22 cellular contexts compared by ENCODE assay signal in genomic region chr1:195472298-195472697, GRCh38.
DNase-seq lines count a peak whose midpoint lies in the region; ATAC-seq and TF ChIP-seq lines count a peak whose summit lies in the region.
"Had no signal": no experiment of that assay in that cellular context is flagged by ENCODE, and none has a peak within 500 bp of the region (broad histone marks: within the 10 kb centered on the region; RNA-seq: fewer than 3 reads in every experiment).

No MANE protein-coding gene starts in this region.

- H3K36me3 ChIP-seq in A673 (ENCODE audit: insufficient read depth, low read length, poor library complexity, severe bottlenecking): no peaks in the 10 kb centered on the region
- no peaks in the 10 kb centered on the region for H3K36me3 ChIP-seq in neuronal stem cell (replicated peaks in 1 of 2; ENCODE audit: control insufficient read depth in 2 of 2, insufficient read depth in 2 of 2, low read length in 2 of 2)
- H3K36me3 ChIP-seq: BLaER1 treated with 17β-estradiol and CSF1 and Interleukin-3, amounts not matched to agents 10 nM and 100 nM; SJSA1 had no signal

- H3K4me1 ChIP-seq in A673 (ENCODE audit: insufficient read depth, low read length, poor library complexity, severe bottlenecking) (no peaks in the 10 kb centered on the region), neuronal stem cell (ENCODE audit: control insufficient read depth in 2 of 2, insufficient read depth in 1 of 2, low read depth in 1 of 2, low read length in 2 of 2) (no peaks in the 10 kb centered on the region)
- H3K4me1 ChIP-seq: BLaER1 treated with 17β-estradiol and CSF1 and Interleukin-3, amounts not matched to agents 10 nM and 100 nM; Caco-2; SJSA1 had no signal

- no peaks in the 10 kb centered on the region for H3K4me1 Mint-ChIP-seq in Calu3 (ENCODE audit: low read depth, unreplicated experiment)
- H3K4me1 Mint-ChIP-seq in stimulated activated memory B cell treated with anti-CD40 and anti-IgM and Interleukin-4, amounts not matched to agents 10 μg/mL and 1 μg/mL and 100 μg/mL, for 72 hours: no peaks in the 10 kb centered on the region
- H3K4me1 Mint-ChIP-seq: CD4-positive, alpha-beta memory T cell had no signal

- no peak overlapping the region for H2BK15ac ChIP-seq in neuronal stem cell (ENCODE audit: low read length)

- no peak overlapping the region for H3K14ac ChIP-seq in neuronal stem cell (ENCODE audit: low read length)

- H2AFZ ChIP-seq in neuronal stem cell (ENCODE audit: low read length): peak overlapping the region; percentile 27

- no peak for ATAC-seq in HG03135 (IDR thresholded peaks at IDR 0.05; ENCODE audit: unreplicated experiment)
- ATAC-seq in stimulated activated memory B cell treated with anti-CD40 and anti-IgM and Interleukin-4, amounts not matched to agents 10 μg/mL and 1 μg/mL and 100 μg/mL, for 72 hours: no peak
- ATAC-seq: Right ventricle myocardium inferior had no signal

- POLR2A ChIA-PET in A673 (lab: Charles Lee; ENCODE audit: low non-redundant PET): interaction anchor here (0.6 kb wide), 1 partner anchor 144 kb away, joined by 3 read pairs; no protein-coding TSS in a partner anchor

- H4K8ac ChIP-seq in neuronal stem cell (ENCODE audit: low read depth, low read length): no peak overlapping the region

- intact Hi-C loops in A673 (cut with micrococcal nuclease; ENCODE audit: unreplicated experiment): no loop called here
- intact Hi-C loops in Calu3 (cut with micrococcal nuclease; ENCODE audit: unreplicated experiment): no loop called here

- CTCF ChIA-PET in A673 (lab: Charles Lee): no interaction called here
- CTCF ChIA-PET in Calu3 (lab: Charles Lee): no interaction called here

- no CpG with 5 or more reads among the region's 4 CpGs for WGBS in neuronal stem cell (ENCODE audit: extremely low coverage in 2 of 2, insufficient read length in 2 of 2, insufficient replicate concordance in 1 of 2), 2 donors

- peaks cover 6% of the 10 kb centered on the region for H3K9me3 Mint-ChIP-seq in Calu3 (ENCODE audit: low read depth, unreplicated experiment)
- peaks cover 6% of the 10 kb centered on the region for H3K9me3 Mint-ChIP-seq in stimulated activated memory B cell treated with anti-CD40 and anti-IgM and Interleukin-4, amounts not matched to agents 10 μg/mL and 1 μg/mL and 100 μg/mL, for 72 hours
- H3K9me3 Mint-ChIP-seq: CD4-positive, alpha-beta memory T cell had no signal

- H3K27me3 Mint-ChIP-seq in Calu3 (ENCODE audit: unreplicated experiment): no peaks in the 10 kb centered on the region
- H3K27me3 Mint-ChIP-seq in stimulated activated memory B cell treated with anti-CD40 and anti-IgM and Interleukin-4, amounts not matched to agents 10 μg/mL and 1 μg/mL and 100 μg/mL, for 72 hours: no peaks in the 10 kb centered on the region
- H3K27me3 Mint-ChIP-seq: CD4-positive, alpha-beta memory T cell had no signal

- H3K18ac ChIP-seq in neuronal stem cell (ENCODE audit: low read length): no peak overlapping the region

- BruUV-seq in A673 (replicated peaks; lab: Mats Ljungman, UMichigan): no TSS peak
- BruUV-seq in Calu3 (replicated peaks; lab: Mats Ljungman, UMichigan): no TSS peak

- no peaks in the 10 kb centered on the region for H3K27me3 ChIP-seq in A673 (replicated peaks; ENCODE audit: insufficient read depth, low read depth, low read length, poor library complexity)
- no peaks in the 10 kb centered on the region for H3K27me3 ChIP-seq in neuronal stem cell (ENCODE audit: control insufficient read depth in 3 of 3, insufficient read depth in 3 of 3, low read depth in 1 of 3, low read length in 3 of 3)
- H3K27me3 ChIP-seq: BLaER1 treated with 17β-estradiol and CSF1 and Interleukin-3, amounts not matched to agents 10 nM and 100 nM; SJSA1 had no signal

- H2BK5ac ChIP-seq in neuronal stem cell (ENCODE audit: low read length): no peak overlapping the region

- no peak overlapping the region for H3K23ac ChIP-seq in neuronal stem cell (ENCODE audit: low read depth, low read length, poor library complexity)

- H3K79me1 ChIP-seq in neuronal stem cell (ENCODE audit: low read depth, low read length): no peaks in the 10 kb centered on the region

- H3K27ac Mint-ChIP-seq in Calu3 (ENCODE audit: unreplicated experiment): no peak overlapping the region
- H3K27ac Mint-ChIP-seq in stimulated activated memory B cell treated with anti-CD40 and anti-IgM and Interleukin-4, amounts not matched to agents 10 μg/mL and 1 μg/mL and 100 μg/mL, for 72 hours: no peak overlapping the region
- H3K27ac Mint-ChIP-seq: CD4-positive, alpha-beta memory T cell had no signal

- no peak overlapping the region for H2BK12ac ChIP-seq in neuronal stem cell (ENCODE audit: low read length)

- no peak overlapping the region for H2BK120ac ChIP-seq in neuronal stem cell (ENCODE audit: low read depth, low read length)

- no peaks in the 10 kb centered on the region for H3K9me3 ChIP-seq in A673 (ENCODE audit: low read depth, low read length, poor library complexity, severe bottlenecking)
- no peaks in the 10 kb centered on the region for H3K9me3 ChIP-seq in neuronal stem cell (replicated peaks in 1 of 2; ENCODE audit: control insufficient read depth in 2 of 2, insufficient read depth in 1 of 2, low read depth in 1 of 2, low read length in 2 of 2)
- H3K9me3 ChIP-seq: Caco-2, SJSA1 had no signal

- no peak overlapping the region for H3K9ac ChIP-seq in neuronal stem cell (ENCODE audit: low read depth, low read length, poor library complexity)
- H3K9ac ChIP-seq: BLaER1 treated with 17β-estradiol and CSF1 and Interleukin-3, amounts not matched to agents 10 nM and 100 nM had no signal

- H3K4me3 ChIP-seq in A673 (ENCODE audit: low read depth, low read length, poor library complexity, severe bottlenecking) (no peak overlapping the region), epithelial cell of esophagus (ENCODE audit: low read length) (no peak overlapping the region), neuronal stem cell (ENCODE audit: low read length in 2 of 2) (no peak overlapping the region)
- H3K4me3 ChIP-seq: BLaER1 treated with 17β-estradiol and CSF1 and Interleukin-3, amounts not matched to agents 10 nM and 100 nM; SJSA1 had no signal

- H3K36me3 Mint-ChIP-seq in Calu3 (ENCODE audit: insufficient read depth, unreplicated experiment): no peaks in the 10 kb centered on the region
- no peaks in the 10 kb centered on the region for H3K36me3 Mint-ChIP-seq in stimulated activated memory B cell treated with anti-CD40 and anti-IgM and Interleukin-4, amounts not matched to agents 10 μg/mL and 1 μg/mL and 100 μg/mL, for 72 hours
- H3K36me3 Mint-ChIP-seq: CD4-positive, alpha-beta memory T cell had no signal

- no peak overlapping the region for H3K4ac ChIP-seq in neuronal stem cell (ENCODE audit: low read length)

- no peak for TF ChIP-seq CTCF in A673 (conservative IDR thresholded peaks at IDR 0.05; ENCODE audit: low read depth, low read length)
- no peak for TF ChIP-seq CTCF in epithelial cell of esophagus (IDR thresholded peaks at IDR 0.05; ENCODE audit: insufficient read depth, low read depth, low read length, missing control alignments)
- TF ChIP-seq CTCF in Calu3 (IDR thresholded peaks at IDR 0.05; ENCODE audit: unreplicated experiment): no peak

- peak; percentile 1 for DNase-seq in A673 (ENCODE audit: low spot score)
- peak; percentile 30 for DNase-seq in NCI-H2227 treated with DMSO at 0.1 percent for 48 hours (lab: John Stamatoyannopoulos, UW)
- DNase-seq in epithelial cell of esophagus (ENCODE audit: low read depth): peak; percentile 1
- DNase-seq in neuronal stem cell (ENCODE audit: low spot score): peak; percentile 20
- DNase-seq in Calu3: no peak
- no peak for DNase-seq in NCI-H1694 (lab: John Stamatoyannopoulos, UW)
- DNase-seq: Caco-2; CD4-positive, alpha-beta memory T cell; GOT3; Kasumi-1; NCI-H1694 treated with DMSO at 0.1 percent for 48 hours; NCI-H2081 treated with DMSO at 0.1 percent for 48 hours; NCI-H226; NCI-H524; NCI-H82; OCI-M1 had no signal

- no peak overlapping the region for H3K4me2 ChIP-seq in neuronal stem cell (ENCODE audit: insufficient read depth, low read length, poor library complexity, severe bottlenecking)
- H3K4me2 ChIP-seq: BLaER1 treated with 17β-estradiol and CSF1 and Interleukin-3, amounts not matched to agents 10 nM and 100 nM had no signal

- no peak overlapping the region for H3K27ac ChIP-seq in A673 (ENCODE audit: low read depth, low read length, poor library complexity, severe bottlenecking)
- no peak overlapping the region for H3K27ac ChIP-seq in neuronal stem cell (replicated peaks; ENCODE audit: low read length)
- H3K27ac ChIP-seq: 22Rv1; BLaER1 treated with 17β-estradiol and CSF1 and Interleukin-3, amounts not matched to agents 10 nM and 100 nM; SJSA1 had no signal

- no peak overlapping the region for H2AK5ac ChIP-seq in neuronal stem cell (ENCODE audit: low read depth, low read length)

- no peak overlapping the region for H4K91ac ChIP-seq in neuronal stem cell (ENCODE audit: low read depth, low read length, poor library complexity)

- H3K4me3 Mint-ChIP-seq in Calu3 (ENCODE audit: low read depth, unreplicated experiment): no peak overlapping the region
- H3K4me3 Mint-ChIP-seq in stimulated activated memory B cell treated with anti-CD40 and anti-IgM and Interleukin-4, amounts not matched to agents 10 μg/mL and 1 μg/mL and 100 μg/mL, for 72 hours: no peak overlapping the region
- H3K4me3 Mint-ChIP-seq: CD4-positive, alpha-beta memory T cell had no signal

Comparison
In these comparisons a context has a peak if more than half of its experiments do, and no peak if none do; other contexts are left out.
1. DNase-seq: peak in A673 (single experiment), NCI-H2227 treated with DMSO at 0.1 percent for 48 hours (single experiment), epithelial cell of esophagus (single experiment) and neuronal stem cell (single experiment); none in Calu3 (single experiment) and NCI-H1694 (single experiment).